20 cellular contexts compared by ENCODE assay signal in genomic region chr16:75113541-75114121, GRCh38. TPM values are rescaled to one million over a fixed set of nuclear protein-coding genes. Genes with fewer than 3 reads are reported as not detected.
"Had no signal": no experiment of that assay in that cellular context is flagged by ENCODE, and none has a peak within 500 bp of the region (broad histone marks: within the 10 kb centered on the region; RNA-seq: fewer than 3 reads in every experiment).

No MANE protein-coding gene starts in this region.

- H3K9me3 ChIP-seq: adrenal gland, gastroesophageal sphincter, heart left ventricle, neutrophil, thyroid gland had no signal

- H3K36me3 Mint-ChIP-seq: activated naive CD4-positive, alpha-beta T cell treated with anti-CD3 and anti-CD28 coated beads, Interleukin-2, amount 50 U/mL, for 24 hours; naive thymus-derived CD8-positive, alpha-beta T cell; stimulated activated naive B cell treated with anti-CD40 and anti-IgM and Interleukin-4, amounts not matched to agents 10 μg/mL and 1 μg/mL and 100 μg/mL, for 72 hours had no signal

- H3K27me3 Mint-ChIP-seq: activated CD4-positive, alpha-beta T cell treated with anti-CD3 and anti-CD28 coated beads, Interleukin-2, amount 10 ng/mL, durations not matched to agents 24 days and 14 days had no signal

- ATAC-seq: activated T-cell treated with anti-CD3 and anti-CD28 coated beads, Interleukin-2, amount 50 U/mL, for 72 hours; esophagus mucosa; gastroesophageal sphincter; heart left ventricle; naive thymus-derived CD8-positive, alpha-beta T cell; sciatic nerve; stimulated activated naive B cell treated with anti-CD40 and anti-IgM and Interleukin-4, amounts not matched to agents 10 μg/mL and 1 μg/mL and 100 μg/mL, for 72 hours had no signal

- H3K4me3 Mint-ChIP-seq: activated CD4-positive, alpha-beta T cell treated with anti-CD3 and anti-CD28 coated beads, Interleukin-2, amount 10 ng/mL, durations not matched to agents 24 days and 14 days; activated naive CD4-positive, alpha-beta T cell treated with anti-CD3 and anti-CD28 coated beads, Interleukin-2, amount 50 U/mL, for 24 hours; naive thymus-derived CD8-positive, alpha-beta T cell; stimulated activated naive B cell treated with anti-CD40 and anti-IgM and Interleukin-4, amounts not matched to agents 10 μg/mL and 1 μg/mL and 100 μg/mL, for 72 hours had no signal

- H3K4me3 ChIP-seq: adrenal gland, gastroesophageal sphincter, heart left ventricle, thyroid gland had no signal

- H3K36me3 ChIP-seq: adrenal gland, neutrophil, thyroid gland had no signal

- H3K9ac ChIP-seq: parathyroid adenoma had no signal

- H3K9me3 Mint-ChIP-seq: activated CD4-positive, alpha-beta T cell treated with anti-CD3 and anti-CD28 coated beads, Interleukin-2, amount 10 ng/mL, durations not matched to agents 24 days and 14 days; activated naive CD4-positive, alpha-beta T cell treated with anti-CD3 and anti-CD28 coated beads, Interleukin-2, amount 50 U/mL, for 24 hours; activated T-cell treated with anti-CD3 and anti-CD28 coated beads, Interleukin-2, amount 50 U/mL, for 72 hours; naive thymus-derived CD8-positive, alpha-beta T cell; stimulated activated naive B cell treated with anti-CD40 and anti-IgM and Interleukin-4, amounts not matched to agents 10 μg/mL and 1 μg/mL and 100 μg/mL, for 72 hours had no signal

- H3K27me3 ChIP-seq: adrenal gland, gastroesophageal sphincter, thyroid gland had no signal

- H2AFZ ChIP-seq: parathyroid adenoma had no signal

- H3K27ac ChIP-seq: neutrophil, parathyroid adenoma had no signal

- DNase-seq: activated CD4-positive, alpha-beta T cell treated with anti-CD3 and anti-CD28 coated beads, Interleukin-2, amount 10 ng/mL, durations not matched to agents 24 days and 14 days; activated gamma-delta T cell; activated T-cell treated with anti-CD3 and anti-CD28 coated beads, Interleukin-2, amount 50 U/mL, for 72 hours; adrenal gland; cerebellar nuclear complex; cortex of kidney; mesendoderm; naive thymus-derived CD8-positive, alpha-beta T cell; stimulated activated naive B cell treated with anti-CD40 and anti-IgM and Interleukin-4, amounts not matched to agents 10 μg/mL and 1 μg/mL and 100 μg/mL, for 72 hours; T1000; thyroid gland had no signal

- H3K27ac Mint-ChIP-seq: activated CD4-positive, alpha-beta T cell treated with anti-CD3 and anti-CD28 coated beads, Interleukin-2, amount 10 ng/mL, durations not matched to agents 24 days and 14 days; activated T-cell treated with anti-CD3 and anti-CD28 coated beads, Interleukin-2, amount 50 U/mL, for 72 hours had no signal

RNA-seq across cellular contexts. Expression of gene LDHD, which starts 2.9 kb away (rescaled TPM):
- total RNA-seq: astrocyte; kidney epithelial cell; naive thymus-derived CD8-positive, alpha-beta T cell had no signal
- polyA plus RNA-seq: naive thymus-derived CD8-positive, alpha-beta T cell had no signal
